25 cellular contexts compared by ENCODE assay signal in the genomic region with DNA sequence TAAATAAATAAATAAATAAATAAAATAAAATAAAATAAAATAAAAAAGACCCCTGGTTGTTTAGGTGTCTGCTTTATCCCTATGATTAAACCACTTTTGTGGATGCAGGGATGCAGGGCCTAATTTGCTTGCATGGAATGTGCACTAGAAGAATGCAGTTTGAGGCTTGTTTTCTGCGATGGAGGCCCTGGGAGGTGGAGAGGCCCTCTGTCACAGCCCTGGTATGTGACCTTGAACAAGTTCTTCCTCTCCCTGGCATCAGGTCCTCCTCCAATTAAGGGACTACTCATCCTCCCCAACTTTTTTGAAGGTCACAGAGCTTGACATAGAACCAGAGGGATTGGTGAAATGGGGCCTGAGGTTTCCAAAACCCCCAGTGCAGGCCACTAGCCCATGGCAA. TPM values are rescaled to one million over a fixed set of nuclear protein-coding genes. Genes with fewer than 3 reads are reported as not detected.
DNase-seq lines count a peak whose midpoint lies in the region; ATAC-seq and TF ChIP-seq lines count a peak whose summit lies in the region.
"Had no signal": no experiment of that assay in that cellular context is flagged by ENCODE, and none has a peak within 500 bp of the region (broad histone marks: within the 10 kb centered on the region; RNA-seq: fewer than 3 reads in every experiment).

No MANE protein-coding gene starts in this region.

- peaks cover 0 to 50% (median 9%) of the 10 kb centered on the region in 9 donors for H3K4me1 ChIP-seq in heart right ventricle
- H3K4me1 ChIP-seq: SJSA1 had no signal

- H3K27ac ChIP-seq in heart right ventricle: peak overlapping the region in 7 of 10 donors; percentile 34 to 81 (median 74)
- H3K27ac ChIP-seq: C4-2B, GM23248, Peyer's patch, SJSA1 had no signal

- no peak overlapping the region for H3K4me3 ChIP-seq in heart right ventricle
- H3K4me3 ChIP-seq: GM23248, Peyer's patch, SJSA1 had no signal

- DNase-seq in heart right ventricle (no peak), left ventricle myocardium superior (no peak), EL (peak; percentile 60), amniotic epithelial cell (ENCODE audit: low read depth) (peak; percentile 16), kidney glomerular epithelial cell (lab: John Stamatoyannopoulos, UW) (peak; percentile 16), NCI-H345 treated with DMSO at 0.1 percent for 48 hours (lab: John Stamatoyannopoulos, UW; ENCODE audit: unreplicated experiment) (no peak)
- DNase-seq: 8988T; CD8-positive, alpha-beta memory T cell; DMS53; GM23248; KG1; NCI-H1092 treated with DMSO at 0.1 percent for 48 hours; NCI-H1436 treated with DMSO at 0.1 percent for 48 hours; NCI-H2081; NCI-H2171; NCI-H345; NCI-H524 treated with DMSO at 0.1 percent for 48 hours; Peyer's patch had no signal

- WGBS in heart right ventricle, 2 donors: 67 to 75% methylated on average over 1 of the region's 1 CpG

- no peak for TF ChIP-seq CTCF in heart right ventricle (IDR thresholded peaks at IDR 0.05)

- H3K4me3 Mint-ChIP-seq in stimulated activated memory B cell treated with anti-CD40 and anti-IgM and Interleukin-4, amounts not matched to agents 10 μg/mL and 1 μg/mL and 100 μg/mL, for 72 hours: no peak overlapping the region
- H3K4me3 Mint-ChIP-seq: CD8-positive, alpha-beta memory T cell; H9 had no signal

- H3K27ac Mint-ChIP-seq in stimulated activated memory B cell treated with anti-CD40 and anti-IgM and Interleukin-4, amounts not matched to agents 10 μg/mL and 1 μg/mL and 100 μg/mL, for 72 hours: no peak overlapping the region

- no peaks in the 10 kb centered on the region for H3K9me3 Mint-ChIP-seq in stimulated activated memory B cell treated with anti-CD40 and anti-IgM and Interleukin-4, amounts not matched to agents 10 μg/mL and 1 μg/mL and 100 μg/mL, for 72 hours
- H3K9me3 Mint-ChIP-seq: CD8-positive, alpha-beta memory T cell; H9 had no signal

- H3K36me3 Mint-ChIP-seq in stimulated activated memory B cell treated with anti-CD40 and anti-IgM and Interleukin-4, amounts not matched to agents 10 μg/mL and 1 μg/mL and 100 μg/mL, for 72 hours: no peaks in the 10 kb centered on the region
- H3K36me3 Mint-ChIP-seq: CD8-positive, alpha-beta memory T cell had no signal

- intact Hi-C loops in heart right ventricle (cut with DNase I) (no loop called here), left ventricle myocardium superior (cut with micrococcal nuclease) (no loop called here)

- no peaks in the 10 kb centered on the region for H3K4me1 Mint-ChIP-seq in stimulated activated memory B cell treated with anti-CD40 and anti-IgM and Interleukin-4, amounts not matched to agents 10 μg/mL and 1 μg/mL and 100 μg/mL, for 72 hours
- H3K4me1 Mint-ChIP-seq: CD8-positive, alpha-beta memory T cell had no signal

- ATAC-seq in heart right ventricle (no peak), left ventricle myocardium superior (no peak), GM21619 (IDR thresholded peaks at IDR 0.05; ENCODE audit: unreplicated experiment) (no peak)
- no peak for ATAC-seq in stimulated activated memory B cell treated with anti-CD40 and anti-IgM and Interleukin-4, amounts not matched to agents 10 μg/mL and 1 μg/mL and 100 μg/mL, for 72 hours

- no peaks in the 10 kb centered on the region for H3K27me3 ChIP-seq in heart right ventricle
- H3K27me3 ChIP-seq: Peyer's patch had no signal

- peaks cover 0 to 7% (median 0%) of the 10 kb centered on the region in 9 donors for H3K36me3 ChIP-seq in heart right ventricle
- H3K36me3 ChIP-seq: Peyer's patch, SJSA1 had no signal

- H3K9me3 ChIP-seq in heart right ventricle: no peaks in the 10 kb centered on the region
- H3K9me3 ChIP-seq: Peyer's patch, SJSA1 had no signal

- peaks cover 24% of the 10 kb centered on the region for H3K27me3 Mint-ChIP-seq in stimulated activated memory B cell treated with anti-CD40 and anti-IgM and Interleukin-4, amounts not matched to agents 10 μg/mL and 1 μg/mL and 100 μg/mL, for 72 hours

RNA-seq across cellular contexts. Expression of a gene that starts 22.7 kb away (rescaled TPM):
- total RNA-seq in heart right ventricle (10 to 100 TPM in 9 of 10 donors, 1 to 10 TPM in 1; 4.9 to 93.3 (median 43.9) TPM), left ventricle myocardium superior (20.5 TPM)
- polyA plus RNA-seq in heart right ventricle: 10 to 100 TPM in 1 of 2 donors, 1 to 10 TPM in 1; 7.6 to 19.5 TPM
- total RNA-seq: CD8-positive, alpha-beta memory T cell; GM23248; HT-29; OCI-LY7; Peyer's patch; SJSA1 had no signal
- polyA plus RNA-seq: CD8-positive, alpha-beta memory T cell; GM23248 had no signal

RNA-seq across cellular contexts. Expression of a gene that starts 35.6 kb away (rescaled TPM):
- 10 to 100 TPM in 3 of 10 donors, 1 to 10 TPM in 7; 3.4 to 12.9 (median 7.9) TPM for total RNA-seq in heart right ventricle
- polyA plus RNA-seq in heart right ventricle: 10 to 100 TPM in 1 of 2 donors, 1 to 10 TPM in 1; 9.4 to 11.5 TPM
- 4.2 TPM for total RNA-seq in left ventricle myocardium superior
- total RNA-seq: OCI-LY7 had no signal

Comparison
In these comparisons a context has a peak if more than half of its experiments do, and no peak if none do; other contexts are left out.
1. DNase-seq: peak in EL (single experiment), amniotic epithelial cell (single experiment) and kidney glomerular epithelial cell (single experiment); none in heart right ventricle (0 of 2), left ventricle myocardium superior (single experiment) and NCI-H345 treated with DMSO at 0.1 percent for 48 hours (single experiment).